ENCODE assay signal across 14 cellular contexts in the genomic region with DNA sequence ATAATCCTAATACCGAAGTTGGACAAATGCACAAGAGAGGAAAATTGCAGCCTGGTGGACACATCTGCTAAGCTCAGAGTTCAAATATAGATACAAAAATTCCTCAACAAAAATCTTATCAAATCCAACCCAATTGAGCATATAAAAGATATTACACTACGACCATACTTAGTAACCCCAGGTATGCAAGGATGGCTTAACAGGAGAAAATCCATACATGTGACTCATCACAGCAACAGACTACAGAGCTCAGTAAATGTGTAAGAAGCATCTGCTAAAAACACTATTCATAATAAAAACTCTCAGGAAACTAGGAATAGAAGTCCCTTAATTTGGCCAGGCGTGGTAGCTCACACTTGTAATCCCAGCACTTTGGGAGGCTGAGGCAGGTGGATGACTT. TPM values are rescaled to one million over a fixed set of nuclear protein-coding genes. Genes with fewer than 3 reads are reported as not detected.
A peak's percentile ranks its signal among the peaks of the same experiment; 100 is the strongest.
DNase-seq lines count a peak whose midpoint lies in the region; ATAC-seq lines count a peak whose summit lies in the region.
"Had no signal": no experiment of that assay in that cellular context is flagged by ENCODE, and none has a peak within 500 bp of the region (broad histone marks: within the 10 kb centered on the region; RNA-seq: fewer than 3 reads in every experiment).

No MANE protein-coding gene starts in this region.

- no peak overlapping the region for H4K5ac ChIP-seq in mesendoderm (ENCODE audit: low read length)

- H3K9ac ChIP-seq in mesendoderm (ENCODE audit: low read length): no peak overlapping the region

- peaks cover 81% of the 10 kb centered on the region for H3K79me2 ChIP-seq in mesendoderm (ENCODE audit: control insufficient read depth, insufficient read depth, low read length)

- H3K4me3 ChIP-seq in mesendoderm (ENCODE audit: low read length): no peak overlapping the region
- H3K4me3 ChIP-seq: PC-9, SJSA1 had no signal

- WGBS in mesendoderm (ENCODE audit: extremely low coverage, insufficient coverage, low lambda C conversion rate): no CpG with 5 or more reads among the region's 3 CpGs

- in situ Hi-C loops in ACHN (cut with HindIII; ENCODE audit: low pct_ligation_motif_present, low pct_unique_long_range_greater_than_20kb, low sequenced_read_pairs): no loop called here

- H4K8ac ChIP-seq in mesendoderm (ENCODE audit: low read depth, low read length): no peak overlapping the region

- no peak for ATAC-seq in GM21381 (IDR thresholded peaks at IDR 0.05; ENCODE audit: unreplicated experiment)
- ATAC-seq: CD8-positive, alpha-beta T cell had no signal

- no peaks in the 10 kb centered on the region for H3K36me3 ChIP-seq in mesendoderm (ENCODE audit: control insufficient read depth, insufficient read depth, low read length)

- no peak overlapping the region for H3K27ac ChIP-seq in mesendoderm (ENCODE audit: low read depth, low read length)
- H3K27ac ChIP-seq: PC-9, SJSA1 had no signal

- DNase-seq in ACHN (peak; percentile 5), EH (ENCODE audit: low read depth) (peak; percentile 46), M059J (ENCODE audit: low read depth) (peak; percentile 22), iris pigment epithelial cell (ENCODE audit: low read depth) (peak; percentile 70), NCI-H1436 treated with DMSO at 0.1 percent for 48 hours (lab: John Stamatoyannopoulos, UW) (no peak), mesendoderm (no peak), MV-4-11 (lab: John Stamatoyannopoulos, UW) (no peak)
- DNase-seq: CD8-positive, alpha-beta T cell; NCI-H1417; NCI-H1930; NCI-H510A treated with DMSO at 0.1 percent for 48 hours had no signal

- H3K56ac ChIP-seq in mesendoderm (ENCODE audit: low read length): no peak overlapping the region

- H3K79me1 ChIP-seq in mesendoderm (ENCODE audit: low read length): peaks cover 63% of the 10 kb centered on the region

- H3K4me2 ChIP-seq in mesendoderm (ENCODE audit: low read length): no peak overlapping the region
- H3K4me2 ChIP-seq: PC-9 had no signal

- H3K4me1 ChIP-seq in mesendoderm (ENCODE audit: control insufficient read depth, low read depth, low read length): peaks cover 10% of the 10 kb centered on the region

- no peak overlapping the region for H3K23ac ChIP-seq in mesendoderm (ENCODE audit: low read length)

- H2AK5ac ChIP-seq in mesendoderm (ENCODE audit: low read length): no peak overlapping the region

- no peak overlapping the region for H2BK15ac ChIP-seq in mesendoderm (replicated peaks; ENCODE audit: low read depth)

- no peak overlapping the region for H2BK5ac ChIP-seq in mesendoderm (ENCODE audit: low read length)

- no peaks in the 10 kb centered on the region for H3K27me3 ChIP-seq in mesendoderm (ENCODE audit: insufficient read depth, low read length, poor library complexity)
- H3K27me3 ChIP-seq: SJSA1 had no signal

- H2BK120ac ChIP-seq in mesendoderm (ENCODE audit: low read depth, low read length): no peak overlapping the region

- H3K18ac ChIP-seq in mesendoderm (ENCODE audit: low read length): no peak overlapping the region

- no peak overlapping the region for H3K4ac ChIP-seq in mesendoderm (ENCODE audit: low read depth, low read length)

RNA-seq across cellular contexts. Expression of a gene that starts 28.3 kb away (rescaled TPM):
- 11.9 and 17.6 TPM in 2 replicates for total RNA-seq in M059J (2014; rRNA removed; shearing (Covaris generic))
- 29.4 TPM for polyA plus RNA-seq in mesendoderm (2013, experiment 1 of 2)
- polyA plus RNA-seq in mesendoderm (2013, experiment 2 of 2): 29.5 TPM

Comparison
In these comparisons a context has a peak if more than half of its experiments do, and no peak if none do; other contexts are left out.
1. DNase-seq: peak in ACHN (single experiment), EH (single experiment), M059J (single experiment) and iris pigment epithelial cell (single experiment); none in NCI-H1436 treated with DMSO at 0.1 percent for 48 hours (single experiment), mesendoderm (single experiment) and MV-4-11 (single experiment).